Comparison of ENCODE assay signal across 8 cellular contexts in the genomic region with DNA sequence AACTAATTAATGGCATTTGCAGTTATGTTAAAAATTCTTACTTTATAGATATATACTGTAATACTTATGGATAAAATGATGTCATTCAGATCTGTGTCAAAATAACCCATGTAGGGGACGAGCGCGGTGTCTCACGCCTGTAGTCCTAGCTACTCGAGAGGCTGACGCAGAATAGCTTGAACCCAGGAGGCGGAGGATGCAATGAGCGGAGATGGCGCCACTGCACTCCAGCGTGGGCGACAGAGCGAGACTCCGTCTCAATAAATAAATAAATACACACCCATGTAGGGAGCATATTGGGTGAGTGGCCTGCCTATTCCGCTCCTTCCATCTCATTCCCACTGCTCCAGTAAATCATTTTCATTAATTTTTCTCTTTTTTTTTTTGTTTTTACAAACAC. TPM values are rescaled to one million over a fixed set of nuclear protein-coding genes. Genes with fewer than 3 reads are reported as not detected.
A peak's percentile ranks its signal among the peaks of the same experiment; 100 is the strongest.
DNase-seq lines count a peak whose midpoint lies in the region; ATAC-seq and TF ChIP-seq lines count a peak whose summit lies in the region.

No MANE protein-coding gene starts in this region.

- H3K27ac ChIP-seq in gastroesophageal sphincter: peak overlapping the region in 2 of 4 donors; percentile 84 to 86

- no peaks in the 10 kb centered on the region for H3K27me3 ChIP-seq in gastroesophageal sphincter

- peaks cover 36% of the 10 kb centered on the region for H3K36me3 Mint-ChIP-seq in activated CD4-positive, alpha-beta T cell treated with anti-CD3 and anti-CD28 coated beads, Interleukin-2, amount 10 ng/mL, durations not matched to agents 24 days and 14 days (ENCODE audit: low read depth)

- peak overlapping the region; percentile 56 for H3K27ac Mint-ChIP-seq in activated CD4-positive, alpha-beta T cell treated with anti-CD3 and anti-CD28 coated beads, Interleukin-2, amount 10 ng/mL, durations not matched to agents 24 days and 14 days

- H3K4me3 Mint-ChIP-seq in activated CD4-positive, alpha-beta T cell treated with anti-CD3 and anti-CD28 coated beads, Interleukin-2, amount 10 ng/mL, durations not matched to agents 24 days and 14 days: peak overlapping the region; percentile 96

- TF ChIP-seq EP300 in gastroesophageal sphincter (IDR thresholded peaks at IDR 0.05): no peak

- WGBS in gastroesophageal sphincter (ENCODE audit: low coverage in 1 of 2), 2 donors: 43 to 47% methylated on average over 8 to 14 of the region's 14 CpGs

- TF ChIP-seq CTCF in gastroesophageal sphincter (IDR thresholded peaks at IDR 0.05) (no peak), omental fat pad (IDR thresholded peaks at IDR 0.05) (no peak)

- no peaks in the 10 kb centered on the region for H3K9me3 Mint-ChIP-seq in activated CD4-positive, alpha-beta T cell treated with anti-CD3 and anti-CD28 coated beads, Interleukin-2, amount 10 ng/mL, durations not matched to agents 24 days and 14 days

- H3K36me3 ChIP-seq in gastroesophageal sphincter: peaks cover 0 to 41% of the 10 kb centered on the region in 2 donors

- no peaks in the 10 kb centered on the region for H3K27me3 Mint-ChIP-seq in activated CD4-positive, alpha-beta T cell treated with anti-CD3 and anti-CD28 coated beads, Interleukin-2, amount 10 ng/mL, durations not matched to agents 24 days and 14 days

- H3K4me1 Mint-ChIP-seq in activated CD4-positive, alpha-beta T cell treated with anti-CD3 and anti-CD28 coated beads, Interleukin-2, amount 10 ng/mL, durations not matched to agents 24 days and 14 days: peaks cover 10% of the 10 kb centered on the region

- peak overlapping the region; percentile 35 to 65 for H3K4me3 ChIP-seq in gastroesophageal sphincter

- no peaks in the 10 kb centered on the region for H3K9me3 ChIP-seq in gastroesophageal sphincter

- TF ChIP-seq POLR2A in gastroesophageal sphincter (IDR thresholded peaks at IDR 0.05): no peak

- no peak for DNase-seq in activated CD4-positive, alpha-beta T cell treated with anti-CD3 and anti-CD28 coated beads, Interleukin-2, amount 10 ng/mL, durations not matched to agents 24 days and 14 days
- DNase-seq in retina (peak; percentile 24), omental fat pad (ENCODE audit: low spot score) (no peak)

- ATAC-seq in HG03432 (IDR thresholded peaks at IDR 0.05; ENCODE audit: unreplicated experiment) (peak; percentile 16), gastroesophageal sphincter (no peak), omental fat pad (ENCODE audit: low FRiP score) (no peak), GM19467 (IDR thresholded peaks at IDR 0.05; ENCODE audit: unreplicated experiment) (no peak), HG02610 (IDR thresholded peaks at IDR 0.05; ENCODE audit: unreplicated experiment) (no peak), GM18517 (IDR thresholded peaks at IDR 0.05; ENCODE audit: unreplicated experiment) (no peak)

- H3K4me1 ChIP-seq in gastroesophageal sphincter: peaks cover 0 to 22% (median 0%) of the 10 kb centered on the region in 3 donors

- intact Hi-C loops in activated CD4-positive, alpha-beta T cell treated with anti-CD3 and anti-CD28 coated beads, Interleukin-2, amount 10 ng/mL, durations not matched to agents 24 days and 14 days (cut with micrococcal nuclease): loop anchor here (2.0 kb wide), 1 partner anchor 15 kb away; no protein-coding TSS in a partner anchor

RNA-seq across cellular contexts. Expression of a gene that starts 7.1 kb away (rescaled TPM):
- total RNA-seq in activated CD4-positive, alpha-beta T cell treated with anti-CD3 and anti-CD28 coated beads, Interleukin-2, amount 10 ng/mL, durations not matched to agents 24 days and 14 days: 343 and 345 TPM in 2 replicates
- total RNA-seq in gastroesophageal sphincter (100 to 1,000 TPM in 3 of 4 donors, 10 to 100 TPM in 1; 78.6 to 131 (median 111) TPM), omental fat pad (100 to 1,000 TPM in 3 of 4 donors, 10 to 100 TPM in 1; 99.0 to 169 (median 126) TPM)

RNA-seq across cellular contexts. Expression of a gene that starts 17.7 kb away (rescaled TPM):
- 14.2 and 15.7 TPM in 2 replicates for total RNA-seq in activated CD4-positive, alpha-beta T cell treated with anti-CD3 and anti-CD28 coated beads, Interleukin-2, amount 10 ng/mL, durations not matched to agents 24 days and 14 days
- total RNA-seq in gastroesophageal sphincter (under 1 TPM in 3 of 4 donors, not detected in 1; 0.07 to 0.81 (median 0.50) TPM), omental fat pad (10 to 100 TPM in 1 of 4 donors, 1 to 10 TPM in 3; 2.3 to 16.9 (median 2.6) TPM)
